In the genomic region with DNA sequence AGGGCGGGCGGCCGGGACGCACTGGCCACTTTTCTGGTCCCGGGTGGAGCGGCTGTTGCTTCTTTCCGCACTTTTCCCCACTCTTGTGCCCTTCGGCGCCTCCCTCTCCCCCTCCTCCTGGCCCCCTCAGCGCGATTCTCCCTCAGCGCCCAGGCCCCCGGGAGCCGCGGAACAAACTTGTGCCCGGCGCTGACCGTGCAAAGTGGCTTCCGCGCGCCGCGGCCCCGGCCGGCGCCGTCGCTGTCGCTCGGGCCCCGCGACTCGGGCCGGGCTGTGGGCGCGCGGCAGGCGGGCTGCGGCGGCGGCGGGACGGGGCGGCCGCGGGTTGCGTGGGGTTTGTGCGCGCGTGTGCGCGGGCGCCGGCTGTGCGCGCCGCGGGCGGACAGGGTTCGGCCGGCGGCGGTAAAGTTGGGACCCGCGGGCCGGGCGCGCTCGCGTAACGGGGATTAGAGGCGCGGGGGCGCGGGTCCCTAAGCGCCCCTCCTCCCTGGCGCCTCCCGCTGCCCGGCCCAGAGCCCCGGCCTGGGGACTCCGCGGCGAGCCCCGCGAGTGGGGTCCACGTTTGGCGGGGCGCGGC, we compare ENCODE assay signal across 9 cellular contexts. TPM values are rescaled to one million over a fixed set of nuclear protein-coding genes. Genes with fewer than 3 reads are reported as not detected.
DNase-seq lines count a peak whose midpoint lies in the region; ATAC-seq, FAIRE-seq and TF ChIP-seq lines count a peak whose summit lies in the region.
"Had no signal": no experiment of that assay in that cellular context is flagged by ENCODE, and none has a peak within 500 bp of the region (broad histone marks: within the 10 kb centered on the region; RNA-seq: fewer than 3 reads in every experiment).

No MANE protein-coding gene starts in this region.

- H3K4me1 ChIP-seq in A549, result peaks cover 16% of the 10 kb centered on the region; the same call in 2 of the 3 replicates
- peaks cover 3% of the 10 kb centered on the region; the same call in 1 of the 2 replicates for H3K4me1 ChIP-seq in iPS DF 6.9 (ENCODE audit: control insufficient read depth, insufficient read depth, low read length)

- ATAC-seq in A549 (peak; percentile 19 to 28), GM19025 (IDR thresholded peaks at IDR 0.05; ENCODE audit: low read depth, unreplicated experiment) (peak; percentile 7), HG03442 (IDR thresholded peaks at IDR 0.05; ENCODE audit: unreplicated experiment) (peak; percentile 10)

- no peaks in the 10 kb centered on the region for H3K9me3 ChIP-seq in A549
- no peaks in the 10 kb centered on the region for H3K9me3 ChIP-seq in iPS DF 6.9 (ENCODE audit: control insufficient read depth, insufficient read depth, low read length)

- no peak for FAIRE-seq in A549 (lab: Jason Lieb, UNC)
- FAIRE-seq: frontal cortex had no signal

- peaks cover 12% of the 10 kb centered on the region for H3K36me3 Mint-ChIP-seq in activated naive CD8-positive, alpha-beta T cell treated with anti-CD3 and anti-CD28 coated beads for 36 hours

- peak overlapping the region; percentile 98 for H3K27ac Mint-ChIP-seq in activated naive CD8-positive, alpha-beta T cell treated with anti-CD3 and anti-CD28 coated beads for 36 hours

- DNase-seq in A549 (ENCODE audit: low read depth in 1 of 2, low spot score in 1 of 2) (no peak), iPS DF 6.9 (ENCODE audit: low read depth, low spot score) (no peak), UCSD-AML1 (lab: John Stamatoyannopoulos, UW; ENCODE audit: unreplicated experiment) (no peak), pons (ENCODE audit: low spot score) (no peak)
- no peak for DNase-seq in activated naive CD8-positive, alpha-beta T cell treated with anti-CD3 and anti-CD28 coated beads for 36 hours
- peak; percentile 6 for DNase-seq in stimulated activated CD4-positive, alpha-beta T cell treated with anti-CD3 and anti-CD28 coated beads, Interleukin-4, amount 100 ng/mL, for 24 hours

- peaks cover 20% of the 10 kb centered on the region for H3K27me3 ChIP-seq in iPS DF 6.9 (ENCODE audit: control insufficient read depth, insufficient read depth, low read length)

- peaks cover 35% of the 10 kb centered on the region for H3K4me1 Mint-ChIP-seq in activated naive CD8-positive, alpha-beta T cell treated with anti-CD3 and anti-CD28 coated beads for 36 hours

- H3K4me2 ChIP-seq in A549, result peak overlapping the region; percentile 91

- H3K27ac ChIP-seq in A549 (peak overlapping the region; percentile 97 to 98), iPS DF 6.9 (ENCODE audit: low read length) (no peak overlapping the region)

- no peaks in the 10 kb centered on the region for H3K9me3 Mint-ChIP-seq in activated naive CD8-positive, alpha-beta T cell treated with anti-CD3 and anti-CD28 coated beads for 36 hours

- no peak; a peak in 1 of 5 replicates for TF ChIP-seq RAD21 in A549 (conservative IDR thresholded peaks at IDR 0.05 in 1 of 2, IDR thresholded peaks at IDR 0.05 in 1 of 2)

- no peak for TF ChIP-seq POLR2A in A549 (IDR thresholded peaks at IDR 0.05; ENCODE audit: low read length)

- 0 out of 3 replicates have a peak, but pooled peaks have one; percentile 2 for TF ChIP-seq CTCF in A549 (IDR thresholded peaks at IDR 0.05)

- H3K4me3 Mint-ChIP-seq in activated naive CD8-positive, alpha-beta T cell treated with anti-CD3 and anti-CD28 coated beads for 36 hours, result peak overlapping the region; percentile 99

- POLR2A ChIA-PET in A549 (lab: Yijun Ruan, JAX), result interaction anchor here (4.2 kb wide), 1 partner anchor 288 kb away, joined by 16 read pairs; a partner anchor contains a TSS

- CTCF ChIA-PET in A549 (lab: Yijun Ruan, JAX), result no interaction called here

- WGBS in A549 (ENCODE audit: missing lambda C conversion rate), result under 1% methylated on average over 10 of the region's 89 CpGs
- WGBS in iPS DF 6.9 (ENCODE audit: insufficient coverage, insufficient read length), result no CpG with 5 or more reads among the region's 89 CpGs

- TF ChIP-seq EP300 in A549 (IDR thresholded peaks at IDR 0.05), result no peak

- peak overlapping the region; percentile 88 for H3K4me3 ChIP-seq in A549
- peak overlapping the region; percentile 50; the same call in 1 of the 2 replicates for H3K4me3 ChIP-seq in iPS DF 6.9 (ENCODE audit: low read length)

- H3K27me3 Mint-ChIP-seq in activated naive CD8-positive, alpha-beta T cell treated with anti-CD3 and anti-CD28 coated beads for 36 hours, result no peaks in the 10 kb centered on the region

- H3K36me3 ChIP-seq in iPS DF 6.9 (ENCODE audit: control insufficient read depth, insufficient read depth, low read length), result no peaks in the 10 kb centered on the region

TF ChIP-seq in A549, 52 proteins besides CTCF, POLR2A, EP300 and RAD21:
- TF ChIP-seq, protein P1, sequence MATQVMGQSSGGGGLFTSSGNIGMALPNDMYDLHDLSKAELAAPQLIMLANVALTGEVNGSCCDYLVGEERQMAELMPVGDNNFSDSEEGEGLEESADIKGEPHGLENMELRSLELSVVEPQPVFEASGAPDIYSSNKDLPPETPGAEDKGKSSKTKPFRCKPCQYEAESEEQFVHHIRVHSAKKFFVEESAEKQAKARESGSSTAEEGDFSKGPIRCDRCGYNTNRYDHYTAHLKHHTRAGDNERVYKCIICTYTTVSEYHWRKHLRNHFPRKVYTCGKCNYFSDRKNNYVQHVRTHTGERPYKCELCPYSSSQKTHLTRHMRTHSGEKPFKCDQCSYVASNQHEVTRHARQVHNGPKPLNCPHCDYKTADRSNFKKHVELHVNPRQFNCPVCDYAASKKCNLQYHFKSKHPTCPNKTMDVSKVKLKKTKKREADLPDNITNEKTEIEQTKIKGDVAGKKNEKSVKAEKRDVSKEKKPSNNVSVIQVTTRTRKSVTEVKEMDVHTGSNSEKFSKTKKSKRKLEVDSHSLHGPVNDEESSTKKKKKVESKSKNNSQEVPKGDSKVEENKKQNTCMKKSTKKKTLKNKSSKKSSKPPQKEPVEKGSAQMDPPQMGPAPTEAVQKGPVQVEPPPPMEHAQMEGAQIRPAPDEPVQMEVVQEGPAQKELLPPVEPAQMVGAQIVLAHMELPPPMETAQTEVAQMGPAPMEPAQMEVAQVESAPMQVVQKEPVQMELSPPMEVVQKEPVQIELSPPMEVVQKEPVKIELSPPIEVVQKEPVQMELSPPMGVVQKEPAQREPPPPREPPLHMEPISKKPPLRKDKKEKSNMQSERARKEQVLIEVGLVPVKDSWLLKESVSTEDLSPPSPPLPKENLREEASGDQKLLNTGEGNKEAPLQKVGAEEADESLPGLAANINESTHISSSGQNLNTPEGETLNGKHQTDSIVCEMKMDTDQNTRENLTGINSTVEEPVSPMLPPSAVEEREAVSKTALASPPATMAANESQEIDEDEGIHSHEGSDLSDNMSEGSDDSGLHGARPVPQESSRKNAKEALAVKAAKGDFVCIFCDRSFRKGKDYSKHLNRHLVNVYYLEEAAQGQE (IDR thresholded peaks at IDR 0.05), result no peak
- no peak for TF ChIP-seq SMC3 (IDR thresholded peaks at IDR 0.05)
- TF ChIP-seq PHF8 (IDR thresholded peaks at IDR 0.05; ENCODE audit: borderline replicate concordance, low read depth), result no peak
- no peak for TF ChIP-seq HOXB13 (CRISPR knock-in tag; IDR thresholded peaks at IDR 0.05; ENCODE audit: low read depth)
- no peak for TF ChIP-seq ZFP36 (IDR thresholded peaks at IDR 0.05; ENCODE audit: borderline replicate concordance, partially characterized antibody)
- TF ChIP-seq KDM1A (IDR thresholded peaks at IDR 0.05; ENCODE audit: low read depth), result no peak

RNA-seq across cellular contexts. Expression of a gene that starts 0.7 kb away (rescaled TPM):
- polyA plus RNA-seq in A549 (2011; rRNA removed), result 22.8 and 23.8 TPM in 2 replicates
- 2.3 and 2.8 TPM in 2 replicates for polyA plus RNA-seq in A549 (2012; cell fraction: cytosol; rRNA removed)
- 2.7 and 3.1 TPM in 2 replicates for polyA plus RNA-seq in A549 (2012; cell fraction: nucleus; rRNA removed)
- polyA plus RNA-seq in A549 (2017; fragmentation: RNase III; extraction: RNeasy Plus Mini Kit Qiagen cat#74134 plus additional on column Dnase treatment), result 8.1 to 8.5 TPM (median 8.1 TPM) in 3 replicates
- 27.3 and 31.1 TPM in 2 replicates for polyA minus RNA-seq in A549 (2011; rRNA and poly(A)+ RNA removed)
- total RNA-seq in activated naive CD8-positive, alpha-beta T cell treated with anti-CD3 and anti-CD28 coated beads for 36 hours, result 10 to 100 TPM; 23.5 to 27.8 TPM
